31 cellular contexts compared by ENCODE assay signal in genomic region chr3:76631251-76631650, GRCh38.
DNase-seq lines count a peak whose midpoint lies in the region; ATAC-seq and TF ChIP-seq lines count a peak whose summit lies in the region.
"Had no signal": no experiment of that assay in that cellular context is flagged by ENCODE, and none has a peak within 500 bp of the region (broad histone marks: within the 10 kb centered on the region; RNA-seq: fewer than 3 reads in every experiment).

No MANE protein-coding gene starts in this region.

- no peaks in the 10 kb centered on the region for H3K27me3 Mint-ChIP-seq in neural crest cell (ENCODE audit: low read depth)
- H3K27me3 Mint-ChIP-seq in activated naive CD8-positive, alpha-beta T cell treated with anti-CD3 and anti-CD28 coated beads, Interleukin-2, amount 50 U/mL, for 24 hours, result no peaks in the 10 kb centered on the region
- H3K27me3 Mint-ChIP-seq: B cell; CD4-positive, alpha-beta memory T cell; CD4-positive, alpha-beta T cell; CD4-positive, CD25-positive, alpha-beta regulatory T cell; CD8-positive, alpha-beta memory T cell had no signal

- no peak for ATAC-seq in GM21717 (IDR thresholded peaks at IDR 0.05; ENCODE audit: unreplicated experiment)
- ATAC-seq in activated naive CD8-positive, alpha-beta T cell treated with anti-CD3 and anti-CD28 coated beads, Interleukin-2, amount 50 U/mL, for 24 hours, result no peak
- ATAC-seq: A549; CD8-positive, alpha-beta T cell had no signal

- H3K36me3 Mint-ChIP-seq in neural crest cell (ENCODE audit: low read depth), result no peaks in the 10 kb centered on the region
- no peaks in the 10 kb centered on the region for H3K36me3 Mint-ChIP-seq in activated naive CD8-positive, alpha-beta T cell treated with anti-CD3 and anti-CD28 coated beads, Interleukin-2, amount 50 U/mL, for 24 hours (ENCODE audit: low read depth)
- H3K36me3 Mint-ChIP-seq: CD14-positive monocyte; CD4-positive, alpha-beta memory T cell; CD4-positive, CD25-positive, alpha-beta regulatory T cell; CD8-positive, alpha-beta memory T cell; CD8-positive, alpha-beta T cell had no signal

- no peak for TF ChIP-seq CTCF in neural crest cell (conservative IDR thresholded peaks at IDR 0.05)

- peaks cover 12% of the 10 kb centered on the region for H3K4me1 Mint-ChIP-seq in neural crest cell
- H3K4me1 Mint-ChIP-seq in activated naive CD8-positive, alpha-beta T cell treated with anti-CD3 and anti-CD28 coated beads, Interleukin-2, amount 50 U/mL, for 24 hours, result no peaks in the 10 kb centered on the region
- H3K4me1 Mint-ChIP-seq: B cell; CD14-positive monocyte; CD4-positive, alpha-beta memory T cell; CD4-positive, CD25-positive, alpha-beta regulatory T cell; CD8-positive, alpha-beta memory T cell had no signal

- in situ Hi-C loops in SK-MEL-5 (cut with HindIII; ENCODE audit: low pct_unique_long_range_greater_than_20kb, low sequenced_read_pairs), result no loop called here

- H3K4me3 Mint-ChIP-seq in neural crest cell, result peak overlapping the region; percentile 42
- H3K4me3 Mint-ChIP-seq in activated naive CD8-positive, alpha-beta T cell treated with anti-CD3 and anti-CD28 coated beads, Interleukin-2, amount 50 U/mL, for 24 hours, result no peak overlapping the region
- H3K4me3 Mint-ChIP-seq: B cell; CD14-positive monocyte; CD4-positive, alpha-beta memory T cell; CD4-positive, alpha-beta T cell; CD4-positive, CD25-positive, alpha-beta regulatory T cell; CD8-positive, alpha-beta memory T cell; CD8-positive, alpha-beta T cell had no signal

- H3K9me3 Mint-ChIP-seq in neural crest cell, result peaks cover 6% of the 10 kb centered on the region
- H3K9me3 Mint-ChIP-seq in activated naive CD8-positive, alpha-beta T cell treated with anti-CD3 and anti-CD28 coated beads, Interleukin-2, amount 50 U/mL, for 24 hours, result peaks cover 13% of the 10 kb centered on the region

- DNase-seq in COLO829 (ENCODE audit: low spot score), result peak; percentile 45
- DNase-seq in SK-MEL-5 (ENCODE audit: low read depth, low spot score), result peak; percentile 90
- peak; percentile 88 for DNase-seq in foreskin melanocyte
- no peak for DNase-seq in neural crest cell (ENCODE audit: low read depth, low spot score)
- no peak for DNase-seq in activated CD4-positive, CD25-positive, alpha-beta regulatory T cell treated with anti-CD3 and anti-CD28 coated beads, Interleukin-2, amount 50 U/mL, for 72 hours
- DNase-seq in stimulated activated CD4-positive, alpha-beta T cell treated with anti-CD3 and anti-CD28 coated beads, Interleukin-15, amount 100 ng/mL, for 24 hours, result no peak
- no peak for DNase-seq in activated naive CD8-positive, alpha-beta T cell treated with anti-CD3 and anti-CD28 coated beads, Interleukin-2, amount 50 U/mL, for 24 hours
- DNase-seq: 8988T; ACHN; AML-193; BE2C; C1 segment of cervical spinal cord; Caco-2; Calu3; CD4-positive, alpha-beta memory T cell; CD4-positive, alpha-beta T cell; CD4-positive, CD25-positive, alpha-beta regulatory T cell; CD8-positive, alpha-beta memory T cell; CD8-positive, alpha-beta T cell; COR-L47; DMS 273 treated with DMSO at 0.1 percent for 48 hours; DMS153; DMS53; DMS79; DMS79 treated with DMSO at 0.1 percent for 48 hours; DND-41; EL had no signal

- peak overlapping the region; percentile 68 for H3K27ac Mint-ChIP-seq in neural crest cell (ENCODE audit: unreplicated experiment)
- no peak overlapping the region for H3K27ac Mint-ChIP-seq in activated naive CD8-positive, alpha-beta T cell treated with anti-CD3 and anti-CD28 coated beads, Interleukin-2, amount 50 U/mL, for 24 hours
- H3K27ac Mint-ChIP-seq: B cell; CD14-positive monocyte; CD4-positive, alpha-beta memory T cell; CD4-positive, alpha-beta T cell; CD4-positive, CD25-positive, alpha-beta regulatory T cell; CD8-positive, alpha-beta memory T cell; CD8-positive, alpha-beta T cell had no signal

Comparison
In these comparisons a context has a peak if more than half of its experiments do, and no peak if none do; other contexts are left out.
1. DNase-seq: peak in COLO829 (single experiment), SK-MEL-5 (single experiment) and foreskin melanocyte (single experiment); none in neural crest cell (single experiment), activated CD4-positive, CD25-positive, alpha-beta regulatory T cell treated with anti-CD3 and anti-CD28 coated beads, Interleukin-2, amount 50 U/mL, for 72 hours (single experiment), stimulated activated CD4-positive, alpha-beta T cell treated with anti-CD3 and anti-CD28 coated beads, Interleukin-15, amount 100 ng/mL, for 24 hours (single experiment) and activated naive CD8-positive, alpha-beta T cell treated with anti-CD3 and anti-CD28 coated beads, Interleukin-2, amount 50 U/mL, for 24 hours (single experiment).